ENCODE assay signal across 8 cellular contexts in genomic region chr5:69367697-69368279, GRCh38. TPM values are rescaled to one million over a fixed set of nuclear protein-coding genes. Genes with fewer than 3 reads are reported as not detected.
A peak's percentile ranks its signal among the peaks of the same experiment; 100 is the strongest.
DNase-seq lines count a peak whose midpoint lies in the region; ATAC-seq, FAIRE-seq and TF ChIP-seq lines count a peak whose summit lies in the region.

No MANE protein-coding gene starts in this region.

- peaks cover 45% of the 10 kb centered on the region for H3K4me1 Mint-ChIP-seq in activated CD4-positive, alpha-beta memory T cell treated with anti-CD3 and anti-CD28 coated beads for 36 hours (ENCODE audit: low read depth)
- H3K4me1 Mint-ChIP-seq in type B pancreatic cell (ENCODE audit: unreplicated experiment) = peaks cover 24% of the 10 kb centered on the region

- H3K27ac Mint-ChIP-seq in activated CD4-positive, alpha-beta memory T cell treated with anti-CD3 and anti-CD28 coated beads for 36 hours = peak overlapping the region; percentile 97
- peak overlapping the region; percentile 98 for H3K27ac Mint-ChIP-seq in type B pancreatic cell

- H3K9me3 ChIP-seq in left ventricle myocardium inferior (replicated peaks) (no peaks in the 10 kb centered on the region), iPS-18a (ENCODE audit: control insufficient read depth, low read depth, low read length) (no peaks in the 10 kb centered on the region), small intestine (ENCODE audit: control insufficient read depth, low read depth) (no peaks in the 10 kb centered on the region)

- no peak for FAIRE-seq in small intestine (lab: Jason Lieb, UNC)

- H3K36me3 Mint-ChIP-seq in activated CD4-positive, alpha-beta memory T cell treated with anti-CD3 and anti-CD28 coated beads for 36 hours = peaks cover 31% of the 10 kb centered on the region
- H3K36me3 Mint-ChIP-seq in type B pancreatic cell = peaks cover 22% of the 10 kb centered on the region

- POLR2A ChIA-PET in activated CD4-positive, alpha-beta memory T cell treated with anti-CD3 and anti-CD28 coated beads for 36 hours (lab: Charles Lee) = interaction anchor here (0.9 kb wide), 1 partner anchor 35 kb away, joined by 3 read pairs; the partner anchor contains the start of gene CCDC125

- peak overlapping the region; percentile 98 for H3K4me3 Mint-ChIP-seq in activated CD4-positive, alpha-beta memory T cell treated with anti-CD3 and anti-CD28 coated beads for 36 hours
- H3K4me3 Mint-ChIP-seq in type B pancreatic cell = peak overlapping the region; percentile 98

- peaks cover 59% of the 10 kb centered on the region for H3K4me1 ChIP-seq in left ventricle myocardium inferior
- H3K4me1 ChIP-seq in iPS-18a (ENCODE audit: control insufficient read depth, low read depth, low read length) = peaks cover 12% of the 10 kb centered on the region
- peaks cover 0 to 2% of the 10 kb centered on the region in 2 donors for H3K4me1 ChIP-seq in small intestine (ENCODE audit: control insufficient read depth in 2 of 2, insufficient read depth in 1 of 2, low read depth in 1 of 2, low read length in 1 of 2)

- H3K27me3 ChIP-seq in left ventricle myocardium inferior (ENCODE audit: low read depth) = no peaks in the 10 kb centered on the region
- no peaks in the 10 kb centered on the region for H3K27me3 ChIP-seq in iPS-18a (ENCODE audit: control insufficient read depth, insufficient read depth, low read length)
- H3K27me3 ChIP-seq in small intestine (ENCODE audit: control insufficient read depth in 2 of 2, insufficient read depth in 2 of 2, low read length in 2 of 2) = no peaks in the 10 kb centered on the region

- H3K27ac ChIP-seq in left ventricle myocardium inferior (replicated peaks) (no peak overlapping the region), iPS-18a (ENCODE audit: low read length) (no peak overlapping the region), small intestine (ENCODE audit: low read depth in 1 of 2, low read length in 1 of 2) (no peak overlapping the region)

- H3K4me3 ChIP-seq in left ventricle myocardium inferior (peak overlapping the region; percentile 89), iPS-18a (ENCODE audit: low read length) (peak overlapping the region; percentile 97), small intestine (ENCODE audit: low read depth in 1 of 2, low read length in 2 of 2) (no peak overlapping the region)

- ATAC-seq in left ventricle myocardium superior = no peak

- TF ChIP-seq CTCF in left ventricle myocardium inferior (IDR thresholded peaks at IDR 0.05; ENCODE audit: borderline replicate concordance) = no peak
- no peak for TF ChIP-seq CTCF in type B pancreatic cell (conservative IDR thresholded peaks at IDR 0.05)

- intact Hi-C loops in left ventricle myocardium inferior (cut with micrococcal nuclease) = no loop called here
- intact Hi-C loops in left ventricle myocardium superior (cut with micrococcal nuclease) = no loop called here
- intact Hi-C loops in activated CD4-positive, alpha-beta memory T cell treated with anti-CD3 and anti-CD28 coated beads for 36 hours (cut with micrococcal nuclease) = loop anchor here (2.0 kb wide), 1 partner anchor 325 kb away; no protein-coding TSS in a partner anchor

- DNase-seq in left ventricle myocardium inferior (no peak), left ventricle myocardium superior (no peak), type B pancreatic cell (ENCODE audit: extremely low spot score, unreplicated experiment) (no peak), kidney tubule cell (ENCODE audit: low spot score) (no peak), NCI-H146 (lab: John Stamatoyannopoulos, UW) (no peak), small intestine (no peak)
- no peak for DNase-seq in activated CD4-positive, alpha-beta memory T cell treated with anti-CD3 and anti-CD28 coated beads for 36 hours

- WGBS in small intestine, 3 donors = 90 to 94% (median 91%) methylated on average over 11 of the region's 11 CpGs

- H3K36me3 ChIP-seq in left ventricle myocardium inferior (peaks cover 34% of the 10 kb centered on the region), iPS-18a (ENCODE audit: control insufficient read depth, low read depth, low read length) (peaks cover 28% of the 10 kb centered on the region), small intestine (ENCODE audit: control insufficient read depth in 2 of 2, insufficient read depth in 2 of 2, low read length in 2 of 2) (peaks cover 7 to 9% of the 10 kb centered on the region in 2 donors)

- no peaks in the 10 kb centered on the region for H3K9me3 Mint-ChIP-seq in activated CD4-positive, alpha-beta memory T cell treated with anti-CD3 and anti-CD28 coated beads for 36 hours
- H3K9me3 Mint-ChIP-seq in type B pancreatic cell = no peaks in the 10 kb centered on the region

- CTCF ChIA-PET in activated CD4-positive, alpha-beta memory T cell treated with anti-CD3 and anti-CD28 coated beads for 36 hours (lab: Charles Lee) = no interaction called here

- peak overlapping the region; percentile 98 for H3K9ac ChIP-seq in iPS-18a (ENCODE audit: low read length)

- no peaks in the 10 kb centered on the region for H3K27me3 Mint-ChIP-seq in activated CD4-positive, alpha-beta memory T cell treated with anti-CD3 and anti-CD28 coated beads for 36 hours
- no peaks in the 10 kb centered on the region for H3K27me3 Mint-ChIP-seq in type B pancreatic cell

RNA-seq across cellular contexts. Expression of gene AK6, which starts 1.5 kb away (rescaled TPM):
- total RNA-seq in left ventricle myocardium inferior (39.4 TPM), left ventricle myocardium superior (34.8 TPM), type B pancreatic cell (ENCODE audit: low replicate concordance) (29.9 and 30.8 TPM in 2 replicates)
- total RNA-seq in activated CD4-positive, alpha-beta memory T cell treated with anti-CD3 and anti-CD28 coated beads for 36 hours = 10 to 100 TPM; 79.8 to 87.0 TPM
- 10 to 100 TPM; 39.5 to 57.6 (median 47.0) TPM for polyA plus RNA-seq in small intestine

RNA-seq across cellular contexts. Expression of gene TAF9, which starts 1.5 kb away (rescaled TPM):
- total RNA-seq in left ventricle myocardium inferior (32.2 TPM), left ventricle myocardium superior (38.7 TPM), type B pancreatic cell (ENCODE audit: low replicate concordance) (59.9 and 60.2 TPM in 2 replicates)
- 10 to 100 TPM; 55.8 to 58.3 TPM for total RNA-seq in activated CD4-positive, alpha-beta memory T cell treated with anti-CD3 and anti-CD28 coated beads for 36 hours
- 10 to 100 TPM; 56.4 to 70.3 (median 60.3) TPM for polyA plus RNA-seq in small intestine

RNA-seq across cellular contexts. Expression of gene RAD17, which starts 1.8 kb away (rescaled TPM):
- total RNA-seq in left ventricle myocardium inferior (19.4 TPM), left ventricle myocardium superior (18.3 TPM), type B pancreatic cell (ENCODE audit: low replicate concordance) (19.6 and 30.9 TPM in 2 replicates)
- 10 to 100 TPM; 26.9 to 31.9 TPM for total RNA-seq in activated CD4-positive, alpha-beta memory T cell treated with anti-CD3 and anti-CD28 coated beads for 36 hours
- polyA plus RNA-seq in small intestine = 10 to 100 TPM; 12.6 to 15.9 (median 14.1) TPM

RNA-seq across cellular contexts. Expression of gene CCDC125, which starts 35.2 kb away (rescaled TPM):
- total RNA-seq in left ventricle myocardium inferior = 2.4 TPM
- 2.9 TPM for total RNA-seq in left ventricle myocardium superior
- 10 to 100 TPM in 1 of 2 experiments, 1 to 10 TPM in 1; 8.9 to 11.3 TPM for total RNA-seq in activated CD4-positive, alpha-beta memory T cell treated with anti-CD3 and anti-CD28 coated beads for 36 hours
- 5.5 and 6.9 TPM in 2 replicates for total RNA-seq in type B pancreatic cell (ENCODE audit: low replicate concordance)
- polyA plus RNA-seq in small intestine = 1 to 10 TPM; 5.1 to 9.4 (median 6.5) TPM

RNA-seq across cellular contexts. Expression of gene MARVELD2, which starts 47.1 kb away (rescaled TPM):
- total RNA-seq in left ventricle myocardium inferior = 0.96 TPM
- total RNA-seq in left ventricle myocardium superior = 1.8 TPM
- under 1 TPM; 0.31 to 0.40 TPM for total RNA-seq in activated CD4-positive, alpha-beta memory T cell treated with anti-CD3 and anti-CD28 coated beads for 36 hours
- total RNA-seq in type B pancreatic cell (ENCODE audit: low replicate concordance) = 26.1 and 62.5 TPM in 2 replicates
- polyA plus RNA-seq in small intestine = 10 to 100 TPM in 1 of 3 donors, 1 to 10 TPM in 2; 6.2 to 11.7 (median 7.2) TPM

Comparison
In these comparisons a context has a peak if more than half of its experiments do, and no peak if none do; other contexts are left out.
1. H3K4me3 ChIP-seq: peak in left ventricle myocardium inferior (single experiment) and iPS-18a (single experiment); none in small intestine (0 of 2).